ENCODE assay signal across 24 cellular contexts in genomic region chr17:75736173-75736835, GRCh38. TPM values are rescaled to one million over a fixed set of nuclear protein-coding genes. Genes with fewer than 3 reads are reported as not detected.
"Had no signal": no experiment of that assay in that cellular context is flagged by ENCODE, and none has a peak within 500 bp of the region (broad histone marks: within the 10 kb centered on the region; RNA-seq: fewer than 3 reads in every experiment).

No MANE protein-coding gene starts in this region.

- H3K36me3 ChIP-seq: brain microvascular endothelial cell had no signal

- FAIRE-seq: endothelial cell of umbilical vein had no signal

- H3K36me3 Mint-ChIP-seq: activated CD4-positive, alpha-beta memory T cell treated with anti-CD3 and anti-CD28 coated beads for 36 hours; activated CD8-positive, alpha-beta memory T cell treated with anti-CD3 and anti-CD28 coated beads, Interleukin-2, amount 10 ng/mL, durations not matched to agents 7 days and 5 days; immature natural killer cell; naive B cell; type B pancreatic cell had no signal

- H3K27me3 ChIP-seq: brain microvascular endothelial cell, left lung, spleen, testis had no signal

- H3K27me3 Mint-ChIP-seq: activated CD4-positive, alpha-beta memory T cell treated with anti-CD3 and anti-CD28 coated beads for 36 hours; activated CD8-positive, alpha-beta memory T cell treated with anti-CD3 and anti-CD28 coated beads, Interleukin-2, amount 10 ng/mL, durations not matched to agents 7 days and 5 days had no signal

- H3K4me3 ChIP-seq: left lung, lung, spleen, testis had no signal

- H3K4me1 ChIP-seq: testis had no signal

- ATAC-seq: activated CD8-positive, alpha-beta memory T cell treated with anti-CD3 and anti-CD28 coated beads, Interleukin-2, amount 10 ng/mL, durations not matched to agents 7 days and 5 days; esophagus mucosa; left lung had no signal

- H3K27ac Mint-ChIP-seq: activated CD4-positive, alpha-beta memory T cell treated with anti-CD3 and anti-CD28 coated beads for 36 hours; activated CD8-positive, alpha-beta memory T cell treated with anti-CD3 and anti-CD28 coated beads, Interleukin-2, amount 10 ng/mL, durations not matched to agents 7 days and 5 days; immature natural killer cell; type B pancreatic cell had no signal

- H3K4me3 Mint-ChIP-seq: activated CD4-positive, alpha-beta memory T cell treated with anti-CD3 and anti-CD28 coated beads for 36 hours; activated CD8-positive, alpha-beta memory T cell treated with anti-CD3 and anti-CD28 coated beads, Interleukin-2, amount 10 ng/mL, durations not matched to agents 7 days and 5 days; immature natural killer cell; naive B cell; type B pancreatic cell had no signal

- DNase-seq: activated CD4-positive, alpha-beta memory T cell treated with anti-CD3 and anti-CD28 coated beads for 36 hours; activated CD4-positive, alpha-beta T cell treated with anti-CD3 and anti-CD28 coated beads for 48 hours; activated CD8-positive, alpha-beta memory T cell treated with anti-CD3 and anti-CD28 coated beads, Interleukin-2, amount 10 ng/mL, durations not matched to agents 7 days and 5 days; activated gamma-delta T cell; activated naive CD4-positive, alpha-beta T cell treated with anti-CD3 and anti-CD28 coated beads, Interleukin-2, amount 50 U/mL, for 16 hours; activated T-cell treated with anti-CD3 and anti-CD28 coated beads for 4 hours; aorta; brain microvascular endothelial cell; caudate nucleus; effector memory CD4-positive, alpha-beta T cell; foreskin melanocyte; immature natural killer cell; naive B cell; retina; spleen; stimulated activated CD4-positive, alpha-beta T cell treated with anti-CD3 and anti-CD28 coated beads, Interleukin-4, amount 100 ng/mL, for 1 hour; stimulated activated naive CD4-positive, alpha-beta T cell; testis had no signal

- H3K27ac ChIP-seq: brain microvascular endothelial cell, left lung, testis had no signal

- H3K9me3 ChIP-seq: left lung, spleen, testis had no signal

- H3K9me3 Mint-ChIP-seq: activated CD4-positive, alpha-beta memory T cell treated with anti-CD3 and anti-CD28 coated beads for 36 hours; immature natural killer cell; type B pancreatic cell had no signal

RNA-seq across cellular contexts. Expression of gene ITGB4, which starts 15.0 kb away (rescaled TPM):
- polyA plus RNA-seq: neural cell had no signal
